Comparison of ENCODE assay signal across 31 cellular contexts in the genomic region with DNA sequence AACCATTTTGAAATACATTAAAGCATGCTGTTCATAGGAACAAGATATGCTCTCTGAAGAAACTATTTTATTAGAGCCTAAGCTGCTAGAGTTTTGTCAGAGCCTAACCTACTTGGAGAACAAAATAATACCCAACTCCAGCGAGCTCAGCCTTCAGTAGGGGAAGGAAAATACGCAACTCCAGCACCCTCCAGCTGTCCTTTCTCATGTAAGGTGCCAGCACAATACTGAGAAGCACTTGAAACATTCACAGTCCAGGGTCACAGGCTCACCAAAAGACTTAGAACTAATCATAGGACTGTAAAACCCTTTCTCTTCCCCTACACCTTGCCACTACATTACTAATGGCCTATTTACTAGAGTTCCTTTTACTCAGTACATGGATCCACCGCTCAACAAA. TPM values are rescaled to one million over a fixed set of nuclear protein-coding genes. Genes with fewer than 3 reads are reported as not detected.
DNase-seq lines count a peak whose midpoint lies in the region; ATAC-seq and TF ChIP-seq lines count a peak whose summit lies in the region.
"Had no signal": no experiment of that assay in that cellular context is flagged by ENCODE, and none has a peak within 500 bp of the region (broad histone marks: within the 10 kb centered on the region; RNA-seq: fewer than 3 reads in every experiment).

No MANE protein-coding gene starts in this region.

- no peak for TF ChIP-seq EP300 in sigmoid colon (IDR thresholded peaks at IDR 0.05)

- no peak overlapping the region for H3K4me3 ChIP-seq in WERI-Rb-1 (ENCODE audit: low read depth, low read length)
- no peak overlapping the region for H3K4me3 ChIP-seq in sigmoid colon
- H3K4me3 ChIP-seq: colonic mucosa, heart left ventricle, MG63, mucosa of descending colon, smooth muscle cell, stomach, uterus had no signal

- DNase-seq in NCI-H510A treated with DMSO at 0.1 percent for 48 hours (lab: John Stamatoyannopoulos, UW) (peak; percentile 35), NCI-H510A (lab: John Stamatoyannopoulos, UW) (no peak), WERI-Rb-1 (no peak), left ventricle myocardium superior (no peak), sigmoid colon (no peak), HEK293T (ENCODE audit: extremely low spot score) (no peak), NCI-H1694 treated with DMSO at 0.1 percent for 48 hours (lab: John Stamatoyannopoulos, UW) (no peak)
- DNase-seq: activated CD4-positive, alpha-beta T cell treated with anti-CD3 and anti-CD28 coated beads, Interleukin-2, amount 50 U/mL, for 1 hour; activated gamma-delta T cell; activated naive CD8-positive, alpha-beta T cell treated with anti-CD3 and anti-CD28 coated beads for 36 hours; activated T-cell treated with anti-CD3 and anti-CD28 coated beads, Interleukin-2, amount 50 U/mL, for 24 hours; AML-193; aorta; CD4-positive, CD25-positive, alpha-beta regulatory T cell; colonic mucosa; effector CD4-positive, alpha-beta T cell; EL; heart left ventricle; mammary epithelial cell; MG63; mucosa of descending colon; NCI-H2029 treated with DMSO at 0.1 percent for 48 hours; NCI-H226; NCI-H774; stimulated activated CD4-positive, alpha-beta T cell treated with anti-CD3 and anti-CD28 coated beads, Interleukin-2, amount 100 ng/mL, for 24 hours; stomach; uterus had no signal

- ATAC-seq in left ventricle myocardium superior (peak; percentile 33), GM19397 (IDR thresholded peaks at IDR 0.05; ENCODE audit: unreplicated experiment) (no peak)
- ATAC-seq: mucosa of descending colon; natural killer cell treated with Interleukin-12 subunit alpha and Interleukin-12 subunit beta and Interleukin-15 and Interleukin-18, amount 100 ng/mL, for 72 hours had no signal

- H3K27ac ChIP-seq in WERI-Rb-1 (peak overlapping the region; percentile 16; the same call in 1 of the 2 replicates), sigmoid colon (peak overlapping the region; percentile 21 to 56 (median 45))
- H3K27ac ChIP-seq: colonic mucosa, KMS-11, stomach, uterus had no signal

- H3K4me1 ChIP-seq in sigmoid colon, result peaks cover 0 to 16% (median 12%) of the 10 kb centered on the region in 4 donors
- H3K4me1 ChIP-seq: colonic mucosa, stomach, uterus had no signal

- 74 to 81% methylated on average over 3 of the region's 3 CpGs for WGBS in sigmoid colon, 2 donors

- POLR2A ChIA-PET in HEK293T (lab: Yijun Ruan, JAX), result no interaction called here

- TF ChIP-seq POLR2A in sigmoid colon (IDR thresholded peaks at IDR 0.05), result no peak

- H3K36me3 ChIP-seq in WERI-Rb-1 (no peaks in the 10 kb centered on the region; the same call in 1 of the 2 replicates), sigmoid colon (no peaks in the 10 kb centered on the region)
- H3K36me3 ChIP-seq: colonic mucosa, heart left ventricle, stomach, uterus had no signal

- H3K27me3 ChIP-seq in WERI-Rb-1 (ENCODE audit: insufficient read depth, low read depth, severe bottlenecking), result no peaks in the 10 kb centered on the region
- no peaks in the 10 kb centered on the region for H3K27me3 ChIP-seq in sigmoid colon
- H3K27me3 ChIP-seq: colonic mucosa, heart left ventricle, MG63, stomach, uterus had no signal

- intact Hi-C loops in left ventricle myocardium superior (cut with micrococcal nuclease) (no loop called here), sigmoid colon (cut with DNase I) (no loop called here)

- CTCF ChIA-PET in HEK293T (lab: Yijun Ruan, JAX), result no interaction called here

- TF ChIP-seq CTCF in WERI-Rb-1 (IDR thresholded peaks at IDR 0.05; ENCODE audit: low read depth, low read length), result no peak
- TF ChIP-seq CTCF in sigmoid colon (IDR thresholded peaks at IDR 0.05), result no peak

- H3K9me3 ChIP-seq in WERI-Rb-1 (ENCODE audit: severe bottlenecking) (no peaks in the 10 kb centered on the region), sigmoid colon (no peaks in the 10 kb centered on the region)
- H3K9me3 ChIP-seq: colonic mucosa, mucosa of descending colon, stomach, uterus had no signal

TF ChIP-seq in HEK293T, 16 proteins besides CTCF, POLR2A, EP300 and RAD21:
- TF ChIP-seq, protein P1, sequence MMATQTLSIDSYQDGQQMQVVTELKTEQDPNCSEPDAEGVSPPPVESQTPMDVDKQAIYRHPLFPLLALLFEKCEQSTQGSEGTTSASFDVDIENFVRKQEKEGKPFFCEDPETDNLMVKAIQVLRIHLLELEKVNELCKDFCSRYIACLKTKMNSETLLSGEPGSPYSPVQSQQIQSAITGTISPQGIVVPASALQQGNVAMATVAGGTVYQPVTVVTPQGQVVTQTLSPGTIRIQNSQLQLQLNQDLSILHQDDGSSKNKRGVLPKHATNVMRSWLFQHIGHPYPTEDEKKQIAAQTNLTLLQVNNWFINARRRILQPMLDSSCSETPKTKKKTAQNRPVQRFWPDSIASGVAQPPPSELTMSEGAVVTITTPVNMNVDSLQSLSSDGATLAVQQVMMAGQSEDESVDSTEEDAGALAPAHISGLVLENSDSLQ (IDR thresholded peaks at IDR 0.05), result no peak
- TF ChIP-seq FOXA1 (IDR thresholded peaks at IDR 0.05), result no peak
- TF ChIP-seq ARNT (IDR thresholded peaks at IDR 0.05), result no peak
- TF ChIP-seq ZNF384 (IDR thresholded peaks at IDR 0.05), result no peak
- no peak for TF ChIP-seq LEF1 (IDR thresholded peaks at IDR 0.05; ENCODE audit: borderline replicate concordance)
- TF ChIP-seq FOXM1 (IDR thresholded peaks at IDR 0.05; ENCODE audit: borderline replicate concordance), result no peak
- no peak for TF ChIP-seq NFRKB (IDR thresholded peaks at IDR 0.05)
- TF ChIP-seq HDGF (IDR thresholded peaks at IDR 0.05; ENCODE audit: borderline replicate concordance), result no peak
- no peak for TF ChIP-seq SUZ12 (IDR thresholded peaks at IDR 0.05)

RNA-seq across cellular contexts. Expression of gene DPYSL3, which starts 18.9 kb away (rescaled TPM):
- total RNA-seq in left ventricle myocardium superior (19.5 TPM), sigmoid colon (100 to 1,000 TPM; 149 to 343 (median 184) TPM)
- 10 to 100 TPM in 2 of 3 donors, 1 to 10 TPM in 1; 4.2 to 48.7 (median 20.4) TPM for polyA plus RNA-seq in sigmoid colon
- polyA plus RNA-seq: CD4-positive, CD25-positive, alpha-beta regulatory T cell had no signal
